In the genomic region with DNA sequence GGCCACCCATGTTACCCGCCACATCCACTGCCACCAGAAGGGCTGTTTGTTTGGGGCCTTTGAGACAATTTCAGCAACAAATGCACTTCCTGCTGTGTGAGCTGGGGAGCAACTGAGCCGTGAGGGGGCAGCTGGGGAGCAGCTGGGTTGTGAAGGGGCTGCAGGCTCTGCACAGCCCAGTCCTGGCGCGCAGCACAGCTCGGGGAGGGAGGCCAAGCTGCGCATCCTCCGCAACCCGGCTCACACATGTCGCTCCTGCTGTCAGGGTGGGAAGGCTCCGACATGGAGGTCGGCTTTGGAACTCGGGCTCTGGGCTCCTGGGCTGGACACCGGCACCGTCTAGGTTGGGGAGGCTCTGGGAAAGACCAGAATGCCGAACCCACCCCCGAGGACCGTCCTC, we compare ENCODE assay signal across 1 cellular context.
TF ChIP-seq lines count a peak whose summit lies in the region.

No MANE protein-coding gene starts in this region.

TF ChIP-seq in HepG2, 621 proteins besides CTCF, POLR2A, EP300 and RAD21:
- TF ChIP-seq, protein P1, sequence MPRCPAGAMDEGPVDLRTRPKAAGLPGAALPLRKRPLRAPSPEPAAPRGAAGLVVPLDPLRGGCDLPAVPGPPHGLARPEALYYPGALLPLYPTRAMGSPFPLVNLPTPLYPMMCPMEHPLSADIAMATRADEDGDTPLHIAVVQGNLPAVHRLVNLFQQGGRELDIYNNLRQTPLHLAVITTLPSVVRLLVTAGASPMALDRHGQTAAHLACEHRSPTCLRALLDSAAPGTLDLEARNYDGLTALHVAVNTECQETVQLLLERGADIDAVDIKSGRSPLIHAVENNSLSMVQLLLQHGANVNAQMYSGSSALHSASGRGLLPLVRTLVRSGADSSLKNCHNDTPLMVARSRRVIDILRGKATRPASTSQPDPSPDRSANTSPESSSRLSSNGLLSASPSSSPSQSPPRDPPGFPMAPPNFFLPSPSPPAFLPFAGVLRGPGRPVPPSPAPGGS (CRISPR knock-in tag; IDR thresholded peaks at IDR 0.05) = no peak
- TF ChIP-seq, protein P2, sequence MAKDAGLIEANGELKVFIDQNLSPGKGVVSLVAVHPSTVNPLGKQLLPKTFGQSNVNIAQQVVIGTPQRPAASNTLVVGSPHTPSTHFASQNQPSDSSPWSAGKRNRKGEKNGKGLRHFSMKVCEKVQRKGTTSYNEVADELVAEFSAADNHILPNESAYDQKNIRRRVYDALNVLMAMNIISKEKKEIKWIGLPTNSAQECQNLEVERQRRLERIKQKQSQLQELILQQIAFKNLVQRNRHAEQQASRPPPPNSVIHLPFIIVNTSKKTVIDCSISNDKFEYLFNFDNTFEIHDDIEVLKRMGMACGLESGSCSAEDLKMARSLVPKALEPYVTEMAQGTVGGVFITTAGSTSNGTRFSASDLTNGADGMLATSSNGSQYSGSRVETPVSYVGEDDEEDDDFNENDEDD (CRISPR knock-in tag; IDR thresholded peaks at IDR 0.05; ENCODE audit: borderline replicate concordance) = no peak
- TF ChIP-seq MEIS2 (CRISPR knock-in tag; IDR thresholded peaks at IDR 0.05) (no peak), ZNF570 (CRISPR knock-in tag; IDR thresholded peaks at IDR 0.05; ENCODE audit: borderline replicate concordance) (peak; percentile 70; the same call in 1 of the 2 replicates), HNF4G (IDR thresholded peaks at IDR 0.05; ENCODE audit: borderline replicate concordance, low read depth, low read length) (no peak), HNF4G (CRISPR knock-in tag; IDR thresholded peaks at IDR 0.05; ENCODE audit: borderline replicate concordance, low read depth) (0 out of 2 replicates have a peak, but pooled peaks have one; percentile 16), ATF7 (IDR thresholded peaks at IDR 0.05) (no peak), ATF7 (CRISPR knock-in tag; IDR thresholded peaks at IDR 0.05) (peak; percentile 27; the same call in 1 of the 2 replicates), ZSCAN20 (CRISPR knock-in tag; IDR thresholded peaks at IDR 0.05; ENCODE audit: borderline replicate concordance) (no peak), XRCC5 (optimal IDR thresholded peaks at IDR 0.05; ENCODE audit: low read length) (no peak), HNRNPLL (IDR thresholded peaks at IDR 0.05; ENCODE audit: low read depth, low read length, poor library complexity, severe bottlenecking) (peak; percentile 6), RFXAP (CRISPR knock-in tag; IDR thresholded peaks at IDR 0.05; ENCODE audit: borderline replicate concordance) (no peak), ZNF350 (CRISPR knock-in tag; IDR thresholded peaks at IDR 0.05; ENCODE audit: borderline replicate concordance, low read depth) (0 out of 2 replicates have a peak, but pooled peaks have one; percentile 7), NR2C2 (CRISPR knock-in tag; IDR thresholded peaks at IDR 0.05; ENCODE audit: borderline replicate concordance) (0 out of 2 replicates have a peak, but pooled peaks have one; percentile 30)
- TF ChIP-seq, protein P3, sequence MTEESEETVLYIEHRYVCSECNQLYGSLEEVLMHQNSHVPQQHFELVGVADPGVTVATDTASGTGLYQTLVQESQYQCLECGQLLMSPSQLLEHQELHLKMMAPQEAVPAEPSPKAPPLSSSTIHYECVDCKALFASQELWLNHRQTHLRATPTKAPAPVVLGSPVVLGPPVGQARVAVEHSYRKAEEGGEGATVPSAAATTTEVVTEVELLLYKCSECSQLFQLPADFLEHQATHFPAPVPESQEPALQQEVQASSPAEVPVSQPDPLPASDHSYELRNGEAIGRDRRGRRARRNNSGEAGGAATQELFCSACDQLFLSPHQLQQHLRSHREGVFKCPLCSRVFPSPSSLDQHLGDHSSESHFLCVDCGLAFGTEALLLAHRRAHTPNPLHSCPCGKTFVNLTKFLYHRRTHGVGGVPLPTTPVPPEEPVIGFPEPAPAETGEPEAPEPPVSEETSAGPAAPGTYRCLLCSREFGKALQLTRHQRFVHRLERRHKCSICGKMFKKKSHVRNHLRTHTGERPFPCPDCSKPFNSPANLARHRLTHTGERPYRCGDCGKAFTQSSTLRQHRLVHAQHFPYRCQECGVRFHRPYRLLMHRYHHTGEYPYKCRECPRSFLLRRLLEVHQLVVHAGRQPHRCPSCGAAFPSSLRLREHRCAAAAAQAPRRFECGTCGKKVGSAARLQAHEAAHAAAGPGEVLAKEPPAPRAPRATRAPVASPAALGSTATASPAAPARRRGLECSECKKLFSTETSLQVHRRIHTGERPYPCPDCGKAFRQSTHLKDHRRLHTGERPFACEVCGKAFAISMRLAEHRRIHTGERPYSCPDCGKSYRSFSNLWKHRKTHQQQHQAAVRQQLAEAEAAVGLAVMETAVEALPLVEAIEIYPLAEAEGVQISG (CRISPR knock-in tag; IDR thresholded peaks at IDR 0.05) = no peak
- TF ChIP-seq, protein P4, sequence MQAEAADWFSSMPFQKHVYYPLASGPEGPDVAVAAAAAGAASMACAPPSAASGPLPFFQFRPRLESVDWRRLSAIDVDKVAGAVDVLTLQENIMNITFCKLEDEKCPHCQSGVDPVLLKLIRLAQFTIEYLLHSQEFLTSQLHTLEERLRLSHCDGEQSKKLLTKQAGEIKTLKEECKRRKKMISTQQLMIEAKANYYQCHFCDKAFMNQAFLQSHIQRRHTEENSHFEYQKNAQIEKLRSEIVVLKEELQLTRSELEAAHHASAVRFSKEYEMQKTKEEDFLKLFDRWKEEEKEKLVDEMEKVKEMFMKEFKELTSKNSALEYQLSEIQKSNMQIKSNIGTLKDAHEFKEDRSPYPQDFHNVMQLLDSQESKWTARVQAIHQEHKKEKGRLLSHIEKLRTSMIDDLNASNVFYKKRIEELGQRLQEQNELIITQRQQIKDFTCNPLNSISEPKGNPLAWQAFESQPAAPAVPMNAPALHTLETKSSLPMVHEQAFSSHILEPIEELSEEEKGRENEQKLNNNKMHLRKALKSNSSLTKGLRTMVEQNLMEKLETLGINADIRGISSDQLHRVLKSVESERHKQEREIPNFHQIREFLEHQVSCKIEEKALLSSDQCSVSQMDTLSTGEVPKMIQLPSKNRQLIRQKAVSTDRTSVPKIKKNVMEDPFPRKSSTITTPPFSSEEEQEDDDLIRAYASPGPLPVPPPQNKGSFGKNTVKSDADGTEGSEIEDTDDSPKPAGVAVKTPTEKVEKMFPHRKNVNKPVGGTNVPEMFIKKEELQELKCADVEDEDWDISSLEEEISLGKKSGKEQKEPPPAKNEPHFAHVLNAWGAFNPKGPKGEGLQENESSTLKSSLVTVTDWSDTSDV (CRISPR knock-in tag; IDR thresholded peaks at IDR 0.05) = no peak
- TF ChIP-seq, protein P5, sequence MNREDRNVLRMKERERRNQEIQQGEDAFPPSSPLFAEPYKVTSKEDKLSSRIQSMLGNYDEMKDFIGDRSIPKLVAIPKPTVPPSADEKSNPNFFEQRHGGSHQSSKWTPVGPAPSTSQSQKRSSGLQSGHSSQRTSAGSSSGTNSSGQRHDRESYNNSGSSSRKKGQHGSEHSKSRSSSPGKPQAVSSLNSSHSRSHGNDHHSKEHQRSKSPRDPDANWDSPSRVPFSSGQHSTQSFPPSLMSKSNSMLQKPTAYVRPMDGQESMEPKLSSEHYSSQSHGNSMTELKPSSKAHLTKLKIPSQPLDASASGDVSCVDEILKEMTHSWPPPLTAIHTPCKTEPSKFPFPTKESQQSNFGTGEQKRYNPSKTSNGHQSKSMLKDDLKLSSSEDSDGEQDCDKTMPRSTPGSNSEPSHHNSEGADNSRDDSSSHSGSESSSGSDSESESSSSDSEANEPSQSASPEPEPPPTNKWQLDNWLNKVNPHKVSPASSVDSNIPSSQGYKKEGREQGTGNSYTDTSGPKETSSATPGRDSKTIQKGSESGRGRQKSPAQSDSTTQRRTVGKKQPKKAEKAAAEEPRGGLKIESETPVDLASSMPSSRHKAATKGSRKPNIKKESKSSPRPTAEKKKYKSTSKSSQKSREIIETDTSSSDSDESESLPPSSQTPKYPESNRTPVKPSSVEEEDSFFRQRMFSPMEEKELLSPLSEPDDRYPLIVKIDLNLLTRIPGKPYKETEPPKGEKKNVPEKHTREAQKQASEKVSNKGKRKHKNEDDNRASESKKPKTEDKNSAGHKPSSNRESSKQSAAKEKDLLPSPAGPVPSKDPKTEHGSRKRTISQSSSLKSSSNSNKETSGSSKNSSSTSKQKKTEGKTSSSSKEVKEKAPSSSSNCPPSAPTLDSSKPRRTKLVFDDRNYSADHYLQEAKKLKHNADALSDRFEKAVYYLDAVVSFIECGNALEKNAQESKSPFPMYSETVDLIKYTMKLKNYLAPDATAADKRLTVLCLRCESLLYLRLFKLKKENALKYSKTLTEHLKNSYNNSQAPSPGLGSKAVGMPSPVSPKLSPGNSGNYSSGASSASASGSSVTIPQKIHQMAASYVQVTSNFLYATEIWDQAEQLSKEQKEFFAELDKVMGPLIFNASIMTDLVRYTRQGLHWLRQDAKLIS (CRISPR knock-in tag; IDR thresholded peaks at IDR 0.05) = no peak
- TF ChIP-seq, protein P6, sequence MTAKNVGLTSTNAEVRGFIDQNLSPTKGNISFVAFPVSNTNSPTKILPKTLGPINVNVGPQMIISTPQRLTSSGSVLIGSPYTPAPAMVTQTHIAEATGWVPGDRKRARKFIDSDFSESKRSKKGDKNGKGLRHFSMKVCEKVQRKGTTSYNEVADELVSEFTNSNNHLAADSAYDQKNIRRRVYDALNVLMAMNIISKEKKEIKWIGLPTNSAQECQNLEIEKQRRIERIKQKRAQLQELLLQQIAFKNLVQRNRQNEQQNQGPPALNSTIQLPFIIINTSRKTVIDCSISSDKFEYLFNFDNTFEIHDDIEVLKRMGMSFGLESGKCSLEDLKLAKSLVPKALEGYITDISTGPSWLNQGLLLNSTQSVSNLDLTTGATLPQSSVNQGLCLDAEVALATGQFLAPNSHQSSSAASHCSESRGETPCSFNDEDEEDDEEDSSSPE (CRISPR knock-in tag; IDR thresholded peaks at IDR 0.05) = no peak
- TF ChIP-seq, protein P7, sequence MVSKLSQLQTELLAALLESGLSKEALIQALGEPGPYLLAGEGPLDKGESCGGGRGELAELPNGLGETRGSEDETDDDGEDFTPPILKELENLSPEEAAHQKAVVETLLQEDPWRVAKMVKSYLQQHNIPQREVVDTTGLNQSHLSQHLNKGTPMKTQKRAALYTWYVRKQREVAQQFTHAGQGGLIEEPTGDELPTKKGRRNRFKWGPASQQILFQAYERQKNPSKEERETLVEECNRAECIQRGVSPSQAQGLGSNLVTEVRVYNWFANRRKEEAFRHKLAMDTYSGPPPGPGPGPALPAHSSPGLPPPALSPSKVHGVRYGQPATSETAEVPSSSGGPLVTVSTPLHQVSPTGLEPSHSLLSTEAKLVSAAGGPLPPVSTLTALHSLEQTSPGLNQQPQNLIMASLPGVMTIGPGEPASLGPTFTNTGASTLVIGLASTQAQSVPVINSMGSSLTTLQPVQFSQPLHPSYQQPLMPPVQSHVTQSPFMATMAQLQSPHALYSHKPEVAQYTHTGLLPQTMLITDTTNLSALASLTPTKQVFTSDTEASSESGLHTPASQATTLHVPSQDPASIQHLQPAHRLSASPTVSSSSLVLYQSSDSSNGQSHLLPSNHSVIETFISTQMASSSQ (IDR thresholded peaks at IDR 0.05; ENCODE audit: low read depth) = no peak
- TF ChIP-seq, protein P7 (CRISPR knock-in tag; IDR thresholded peaks at IDR 0.05; ENCODE audit: borderline replicate concordance) = 0 out of 2 replicates have a peak, but pooled peaks have one; percentile 27
TF ChIP-seq in HepG2: peak in this region for 7.
